In genomic region chr12:53726946-53727309, GRCh38 we compare ENCODE assay signal across 8 cellular contexts. TPM values are rescaled to one million over a fixed set of nuclear protein-coding genes. Genes with fewer than 3 reads are reported as not detected.
A peak's percentile ranks its signal among the peaks of the same experiment; 100 is the strongest.
DNase-seq lines count a peak whose midpoint lies in the region; ATAC-seq and TF ChIP-seq lines count a peak whose summit lies in the region.

No MANE protein-coding gene starts in this region.

- intact Hi-C loops in psoas muscle (cut with DNase I), result no loop called here

- whole genome bisulfite sequencing in psoas muscle, 3 donors, result 1 to 2% (median 1%) methylated on average over 12 to 15 of the region's 15 CpGs

- H3K9ac ChIP-seq in SK-N-MC (ENCODE audit: insufficient read length), result peak overlapping the region; percentile 81

- H3K27ac ChIP-seq in SK-N-MC (no peak overlapping the region), psoas muscle (peak overlapping the region; percentile 95)

- DNase-seq in NCI-H1417 (lab: John Stamatoyannopoulos, UW) (peak in 2 of 3 experiments; percentile 18 to 37), NCI-H1417 treated with DMSO at 0.1 percent for 48 hours (lab: John Stamatoyannopoulos, UW) (no peak), SK-N-MC (ENCODE audit: low read depth, low spot score) (no peak), fibroblast of pulmonary artery (ENCODE audit: low read depth) (peak; percentile 44), psoas muscle (no peak), NCI-H524 treated with DMSO at 0.1 percent for 48 hours (lab: John Stamatoyannopoulos, UW) (no peak), NCI-H1105 (lab: John Stamatoyannopoulos, UW) (no peak), HUDEP-2 (lab: John Stamatoyannopoulos, UW; ENCODE audit: unreplicated experiment in 76 of 76) (no peak)

- peaks cover 14% of the 10 kb centered on the region for H3K4me1 ChIP-seq in psoas muscle

- no peaks in the 10 kb centered on the region for H3K27me3 ChIP-seq in psoas muscle (ENCODE audit: insufficient read depth in 3 of 3, low read length in 2 of 3)

- H3K4me3 ChIP-seq in SK-N-MC (peak overlapping the region; percentile 84), fibroblast of pulmonary artery (replicated peaks; ENCODE audit: low read depth, low read length) (peak overlapping the region; percentile 63), psoas muscle (peak overlapping the region; percentile 90)

- H3K9me3 ChIP-seq in SK-N-MC (ENCODE audit: low read depth, low read length) (no peaks in the 10 kb centered on the region), psoas muscle (no peaks in the 10 kb centered on the region)

- no peaks in the 10 kb centered on the region for H3K36me3 ChIP-seq in SK-N-MC (ENCODE audit: insufficient read depth, low read length)
- peaks cover 10 to 35% of the 10 kb centered on the region in 2 donors for H3K36me3 ChIP-seq in psoas muscle (ENCODE audit: insufficient read depth in 1 of 2, low read depth in 1 of 2)

- ATAC-seq in psoas muscle, result peak; percentile 25 to 70 (median 42)

- TF ChIP-seq CTCF in fibroblast of pulmonary artery (IDR thresholded peaks at IDR 0.05; ENCODE audit: low read length, missing control alignments) (no peak), psoas muscle (IDR thresholded peaks at IDR 0.05) (no peak)

RNA-seq across cellular contexts. Expression of gene CALCOCO1, which starts 0.3 kb away (rescaled TPM):
- total RNA-seq in psoas muscle, result 100 to 1,000 TPM; 180 to 255 (median 189) TPM
- polyA plus RNA-seq in psoas muscle, result 100 to 1,000 TPM in 2 of 3 donors, 10 to 100 TPM in 1; 41.1 to 125 (median 124) TPM

RNA-seq across cellular contexts. Expression of gene CISTR, which starts 24.9 kb away (rescaled TPM):
- not detected for total RNA-seq in psoas muscle
- not detected for polyA plus RNA-seq in psoas muscle

RNA-seq across cellular contexts. Expression of gene ATP5MC2, which starts 51.0 kb away (rescaled TPM):
- total RNA-seq in psoas muscle, result 100 to 1,000 TPM; 349 to 495 (median 423) TPM
- polyA plus RNA-seq in psoas muscle, result 100 to 1,000 TPM; 396 to 646 (median 496) TPM

Comparison
In these comparisons a context has a peak if more than half of its experiments do, and no peak if none do; other contexts are left out.
1. DNase-seq: peak in NCI-H1417 (2 of 3) and fibroblast of pulmonary artery (single experiment); none in NCI-H1417 treated with DMSO at 0.1 percent for 48 hours (single experiment), SK-N-MC (single experiment), psoas muscle (0 of 2), NCI-H524 treated with DMSO at 0.1 percent for 48 hours (single experiment), NCI-H1105 (single experiment) and HUDEP-2 (0 of 76).
2. Peak in every context shown above with its lines, with median percentiles within 50 percentile points of each other: H3K4me3 ChIP-seq.